In genomic region chr9:134059661-134060395, GRCh38 we compare ENCODE assay signal across 8 cellular contexts. TPM values are rescaled to one million over a fixed set of nuclear protein-coding genes. Genes with fewer than 3 reads are reported as not detected.
DNase-seq lines count a peak whose midpoint lies in the region; ATAC-seq and TF ChIP-seq lines count a peak whose summit lies in the region.

No MANE protein-coding gene starts in this region.

- no peaks in the 10 kb centered on the region for H3K9me3 Mint-ChIP-seq in HFFc6

- ATAC-seq in GM18861 (IDR thresholded peaks at IDR 0.05; ENCODE audit: unreplicated experiment), result peak; percentile 66

- peaks cover 36% of the 10 kb centered on the region for H3K4me1 Mint-ChIP-seq in HFFc6 (ENCODE audit: low read depth)

- H3K4me3 Mint-ChIP-seq in HFFc6, result no peak overlapping the region

- peak overlapping the region; percentile 53; the same call in 1 of the 2 replicates for H3K27ac Mint-ChIP-seq in HFFc6

- H3K27me3 Mint-ChIP-seq in HFFc6 (ENCODE audit: insufficient read depth), result no peaks in the 10 kb centered on the region; the same call in none of the 2 replicates

- H3K36me3 Mint-ChIP-seq in HFFc6 (ENCODE audit: low read depth), result no peaks in the 10 kb centered on the region

- no peak for TF ChIP-seq CTCF in HFFc6 (IDR thresholded peaks at IDR 0.05)

- DNase-seq in HFFc6, result no peak
- DNase-seq in NOMO-1 treated with DMSO at 0.1 percent for 48 hours (lab: John Stamatoyannopoulos, UW; ENCODE audit: unreplicated experiment), result peak; percentile 94
- peak; percentile 77 for DNase-seq in germinal center (ENCODE audit: low spot score)
- DNase-seq in NK-92 treated with Interleukin-12 subunit alpha and Interleukin-12 subunit beta, amount 100 ng/mL, for 24 hours (lab: John Stamatoyannopoulos, UW), result no peak
- DNase-seq in SK-N-DZ (ENCODE audit: low spot score), result no peak
- no peak for DNase-seq in NCI-H345 treated with DMSO at 0.1 percent for 48 hours (lab: John Stamatoyannopoulos, UW; ENCODE audit: unreplicated experiment)
- no peak for DNase-seq in NCI-H146 treated with DMSO at 0.1 percent for 48 hours (lab: John Stamatoyannopoulos, UW; ENCODE audit: unreplicated experiment)

RNA-seq across cellular contexts. Expression of gene BRD3, which starts 8.0 kb away (rescaled TPM):
- total RNA-seq in HFFc6 (2021; fragmentation: NEBNext Ultra II Directional; extraction: Animal tissue kit (Norgen Biotek cat#: 25700)), result 10 to 100 TPM; 17.1 to 20.9 (median 18.6) TPM
- 9.0 and 11.5 TPM in 2 replicates for polyA plus RNA-seq in SK-N-DZ (2014; cell fraction: cytosol; rRNA removed)
- polyA plus RNA-seq in SK-N-DZ (2014; cell fraction: nucleus; rRNA removed), result 11.4 and 27.5 TPM in 2 replicates

RNA-seq across cellular contexts. Expression of gene BRD3OS, which starts 34.5 kb away (rescaled TPM):
- 10 to 100 TPM; 28.7 to 36.8 (median 31.1) TPM for total RNA-seq in HFFc6 (2021; fragmentation: NEBNext Ultra II Directional; extraction: Animal tissue kit (Norgen Biotek cat#: 25700))
- polyA plus RNA-seq in SK-N-DZ (2014; cell fraction: cytosol; rRNA removed), result 14.3 and 16.5 TPM in 2 replicates
- 8.1 and 14.4 TPM in 2 replicates for polyA plus RNA-seq in SK-N-DZ (2014; cell fraction: nucleus; rRNA removed)

Comparison
In these comparisons a context has a peak if more than half of its experiments do, and no peak if none do; other contexts are left out.
1. DNase-seq: peak in NOMO-1 treated with DMSO at 0.1 percent for 48 hours (single experiment) and germinal center (single experiment); none in HFFc6 (single experiment), NK-92 treated with Interleukin-12 subunit alpha and Interleukin-12 subunit beta, amount 100 ng/mL, for 24 hours (single experiment), SK-N-DZ (single experiment), NCI-H345 treated with DMSO at 0.1 percent for 48 hours (single experiment) and NCI-H146 treated with DMSO at 0.1 percent for 48 hours (single experiment).